Comparison of ENCODE assay signal across 9 cellular contexts in genomic region chr11:18329196-18329870, GRCh38. TPM values are rescaled to one million over a fixed set of nuclear protein-coding genes. Genes with fewer than 3 reads are reported as not detected.
DNase-seq lines count a peak whose midpoint lies in the region; ATAC-seq and TF ChIP-seq lines count a peak whose summit lies in the region.
"Had no signal": no experiment of that assay in that cellular context is flagged by ENCODE, and none has a peak within 500 bp of the region (broad histone marks: within the 10 kb centered on the region; RNA-seq: fewer than 3 reads in every experiment).

No MANE protein-coding gene starts in this region.

- ATAC-seq in GM18519 (IDR thresholded peaks at IDR 0.05; ENCODE audit: low FRiP score, unreplicated experiment), result peak; percentile 50
- ATAC-seq in HG02798 (IDR thresholded peaks at IDR 0.05; ENCODE audit: poor library complexity, unreplicated experiment), result peak; percentile 51
- ATAC-seq in omental fat pad (ENCODE audit: low FRiP score), result peak; percentile 83

- peak overlapping the region; percentile 67 for H3K27ac Mint-ChIP-seq in T-helper 2 cell treated with Interferon-gamma antibody and Interleukin-4, amounts not matched to agents 5 μg/mL and 100 μg/mL, for 36 hours

- H3K4me1 Mint-ChIP-seq in T-helper 2 cell treated with Interferon-gamma antibody and Interleukin-4, amounts not matched to agents 5 μg/mL and 100 μg/mL, for 36 hours (ENCODE audit: low read depth), result peaks cover 53% of the 10 kb centered on the region

- H3K4me3 Mint-ChIP-seq in T-helper 2 cell treated with Interferon-gamma antibody and Interleukin-4, amounts not matched to agents 5 μg/mL and 100 μg/mL, for 36 hours, result peak overlapping the region; percentile 19

- DNase-seq in T-helper 2 cell treated with Interferon-gamma antibody and Interleukin-4, amounts not matched to agents 5 μg/mL and 100 μg/mL, for 36 hours (ENCODE audit: low spot score), result no peak
- DNase-seq in omental fat pad (ENCODE audit: low spot score) (no peak), osteoblast (ENCODE audit: insufficient read length, low spot score, missing footprints) (no peak), MM.1S (no peak), DMS53 treated with DMSO at 0.1 percent for 48 hours (lab: John Stamatoyannopoulos, UW; ENCODE audit: unreplicated experiment) (no peak)
- DNase-seq: NCI-H1092 had no signal

- peaks cover 57% of the 10 kb centered on the region for H3K36me3 Mint-ChIP-seq in T-helper 2 cell treated with Interferon-gamma antibody and Interleukin-4, amounts not matched to agents 5 μg/mL and 100 μg/mL, for 36 hours (ENCODE audit: low read depth)

- TF ChIP-seq CTCF in omental fat pad (IDR thresholded peaks at IDR 0.05) (no peak), osteoblast (IDR thresholded peaks at IDR 0.05; ENCODE audit: extremely low read depth, low read depth, low read length) (no peak), MM.1S (IDR thresholded peaks at IDR 0.05; ENCODE audit: low read length) (no peak)

- peaks cover 30% of the 10 kb centered on the region for H3F3A ChIP-seq in MM.1S (ENCODE audit: insufficient read depth, low read length)

- H3K9me3 Mint-ChIP-seq in T-helper 2 cell treated with Interferon-gamma antibody and Interleukin-4, amounts not matched to agents 5 μg/mL and 100 μg/mL, for 36 hours, result no peaks in the 10 kb centered on the region

- peaks cover 87% of the 10 kb centered on the region for H3K79me2 ChIP-seq in osteoblast (ENCODE audit: insufficient read depth, low read length)
- peaks cover 90% of the 10 kb centered on the region for H3K79me2 ChIP-seq in MM.1S (ENCODE audit: low read length)

- no peaks in the 10 kb centered on the region for H3K27me3 Mint-ChIP-seq in T-helper 2 cell treated with Interferon-gamma antibody and Interleukin-4, amounts not matched to agents 5 μg/mL and 100 μg/mL, for 36 hours (ENCODE audit: low read depth)

- no peak overlapping the region for H3K27ac ChIP-seq in osteoblast (ENCODE audit: low read depth, low read length)
- H3K27ac ChIP-seq in MM.1S (ENCODE audit: low read length), result no peak overlapping the region
- H3K27ac ChIP-seq: VCaP had no signal

- H3K4me3 ChIP-seq in osteoblast (ENCODE audit: insufficient read depth, low read length) (no peak overlapping the region), MM.1S (ENCODE audit: low read length) (no peak overlapping the region)

- H3K27me3 ChIP-seq in osteoblast (ENCODE audit: insufficient read depth, low read length) (no peaks in the 10 kb centered on the region), MM.1S (replicated peaks; ENCODE audit: insufficient read depth, low read length) (no peaks in the 10 kb centered on the region)

- no peak overlapping the region for H3K9ac ChIP-seq in MM.1S (ENCODE audit: low read length)

- H2AFZ ChIP-seq in osteoblast (ENCODE audit: low read length) (no peak overlapping the region), MM.1S (ENCODE audit: low read length) (no peak overlapping the region)

- H3K9me3 ChIP-seq in osteoblast (ENCODE audit: low read depth, low read length) (no peaks in the 10 kb centered on the region), MM.1S (replicated peaks; ENCODE audit: insufficient read depth, low read length) (no peaks in the 10 kb centered on the region)

- H3K36me3 ChIP-seq in osteoblast (ENCODE audit: insufficient read depth, low read length) (peaks cover 24% of the 10 kb centered on the region), MM.1S (replicated peaks; ENCODE audit: insufficient read depth, low read length) (peaks cover 13% of the 10 kb centered on the region; the same call in 1 of the 2 replicates)

- no peak overlapping the region for H3K4me2 ChIP-seq in osteoblast (ENCODE audit: insufficient read depth, low read length)
- no peak overlapping the region for H3K4me2 ChIP-seq in MM.1S (ENCODE audit: low read depth, low read length)

- H4K20me1 ChIP-seq in osteoblast (ENCODE audit: insufficient read depth, low read length) (peaks cover 14% of the 10 kb centered on the region), MM.1S (ENCODE audit: insufficient read depth, low read length) (no peaks in the 10 kb centered on the region)

- H3K9me2 ChIP-seq in MM.1S (replicated peaks; ENCODE audit: insufficient read depth, low read length), result no peaks in the 10 kb centered on the region

- H3K4me1 ChIP-seq in osteoblast (ENCODE audit: insufficient read depth, low read length), result peaks cover 8% of the 10 kb centered on the region
- H3K4me1 ChIP-seq in MM.1S (ENCODE audit: low read length), result peaks cover 58% of the 10 kb centered on the region

RNA-seq across cellular contexts. Expression of gene GTF2H1, which starts 7.0 kb away (rescaled TPM):
- 10 to 100 TPM; 54.1 to 74.2 (median 70.8) TPM for total RNA-seq in omental fat pad
- total RNA-seq in osteoblast, result 123 and 134 TPM in 2 replicates

RNA-seq across cellular contexts. Expression of gene HPS5, which starts 7.4 kb away (rescaled TPM):
- total RNA-seq in omental fat pad (10 to 100 TPM; 23.0 to 66.0 (median 24.1) TPM), osteoblast (39.8 and 53.9 TPM in 2 replicates)
